Comparison of ENCODE assay signal across 11 cellular contexts in genomic region chr11:86063536-86063935, GRCh38. TPM values are rescaled to one million over a fixed set of nuclear protein-coding genes. Genes with fewer than 3 reads are reported as not detected.
A peak's percentile ranks its signal among the peaks of the same experiment; 100 is the strongest.
DNase-seq lines count a peak whose midpoint lies in the region; ATAC-seq and TF ChIP-seq lines count a peak whose summit lies in the region.
"Had no signal": no experiment of that assay in that cellular context is flagged by ENCODE, and none has a peak within 500 bp of the region (broad histone marks: within the 10 kb centered on the region; RNA-seq: fewer than 3 reads in every experiment).

No MANE protein-coding gene starts in this region.

- ATAC-seq in stimulated activated naive CD8-positive, alpha-beta T cell treated with anti-CD3 and anti-CD28 coated beads, Interleukin-15, Interleukin-2, amounts not matched to agents 100 U/mL and 50 U/mL, for 24 hours: no peak

- no peaks in the 10 kb centered on the region for H3K27me3 ChIP-seq in mesenchymal stem cell (ENCODE audit: control insufficient read depth in 1 of 2, insufficient read depth in 1 of 2, low read length in 2 of 2)

- no peak for DNase-seq in stimulated activated naive CD8-positive, alpha-beta T cell treated with anti-CD3 and anti-CD28 coated beads, Interleukin-15, Interleukin-2, amounts not matched to agents 100 U/mL and 50 U/mL, for 24 hours
- peak; percentile 52 for DNase-seq in mesenchymal stem cell
- DNase-seq in stimulated activated CD4-positive, alpha-beta T cell treated with anti-CD3 and anti-CD28 coated beads, Interleukin-4, amount 100 ng/mL, for 1 hour: no peak
- DNase-seq in NCI-H187 (lab: John Stamatoyannopoulos, UW): no peak
- DNase-seq in SKM-1 treated with dmso at 0.1 percent for 144 hours (lab: John Stamatoyannopoulos, UW; ENCODE audit: unreplicated experiment): no peak
- DNase-seq in SK-N-DZ (ENCODE audit: low spot score): no peak
- DNase-seq: NCI-H510A had no signal

- no peak overlapping the region for H2BK5ac ChIP-seq in mesenchymal stem cell (ENCODE audit: low read depth, low read length, poor library complexity, severe bottlenecking)

- H2BK12ac ChIP-seq in mesenchymal stem cell (ENCODE audit: low read length in 2 of 2): no peak overlapping the region

- H3K4me3 Mint-ChIP-seq in stimulated activated naive CD8-positive, alpha-beta T cell treated with anti-CD3 and anti-CD28 coated beads, Interleukin-15, Interleukin-2, amounts not matched to agents 100 ng/mL and 50 ng/mL, for 24 hours: peak overlapping the region; percentile 96
- peak overlapping the region in 4 of 5 experiments; percentile 64 to 97 (median 72) for H3K4me3 Mint-ChIP-seq in brain

- peak overlapping the region in 1 of 2 experiments; percentile 97 for H3K4me3 ChIP-seq in mesenchymal stem cell (ENCODE audit: insufficient read depth in 1 of 2, low read depth in 1 of 2, low read length in 2 of 2)
- H3K4me3 ChIP-seq: prostate gland had no signal

- H3K4ac ChIP-seq in mesenchymal stem cell (ENCODE audit: low read depth in 1 of 2, low read length in 2 of 2): no peak overlapping the region

- no peaks in the 10 kb centered on the region for H3K9me3 Mint-ChIP-seq in stimulated activated naive CD8-positive, alpha-beta T cell treated with anti-CD3 and anti-CD28 coated beads, Interleukin-15, Interleukin-2, amounts not matched to agents 100 ng/mL and 50 ng/mL, for 24 hours
- peaks cover 0 to 6% (median 4%) of the 10 kb centered on the region in 5 experiments for H3K9me3 Mint-ChIP-seq in brain

- no peaks in the 10 kb centered on the region for H3K9me3 ChIP-seq in mesenchymal stem cell (ENCODE audit: control insufficient read depth, low read length)
- H3K9me3 ChIP-seq: prostate gland had no signal

- no peak overlapping the region for H3K4me2 ChIP-seq in mesenchymal stem cell (ENCODE audit: low read length, poor library complexity, severe bottlenecking)

- H3K27ac ChIP-seq in mesenchymal stem cell (ENCODE audit: low read length, poor library complexity, severe bottlenecking): no peak overlapping the region
- H3K27ac ChIP-seq: C4-2B had no signal

- H3K4me1 ChIP-seq in mesenchymal stem cell (ENCODE audit: control insufficient read depth, insufficient read depth, low read depth, low read length): peaks cover 4% of the 10 kb centered on the region

- no peak overlapping the region for H2AK5ac ChIP-seq in mesenchymal stem cell (ENCODE audit: low read length, severe bottlenecking)

- H3K4me1 Mint-ChIP-seq in stimulated activated naive CD8-positive, alpha-beta T cell treated with anti-CD3 and anti-CD28 coated beads, Interleukin-15, Interleukin-2, amounts not matched to agents 100 ng/mL and 50 ng/mL, for 24 hours (ENCODE audit: low read depth): peaks cover 75% of the 10 kb centered on the region
- H3K4me1 Mint-ChIP-seq in brain: peaks cover 80% of the 10 kb centered on the region

- TF ChIP-seq CTCF in brain (conservative IDR thresholded peaks at IDR 0.05): no peak

- H3K9ac ChIP-seq in mesenchymal stem cell (ENCODE audit: low read length): peak overlapping the region; percentile 86

- peak overlapping the region; percentile 89 for H3K27ac Mint-ChIP-seq in stimulated activated naive CD8-positive, alpha-beta T cell treated with anti-CD3 and anti-CD28 coated beads, Interleukin-15, Interleukin-2, amounts not matched to agents 100 ng/mL and 50 ng/mL, for 24 hours
- H3K27ac Mint-ChIP-seq in brain: peak overlapping the region in 1 of 5 experiments; percentile 2

- no peak overlapping the region for H3K18ac ChIP-seq in mesenchymal stem cell (ENCODE audit: low read depth in 1 of 2, low read length in 2 of 2)

- no peak overlapping the region for H4K91ac ChIP-seq in mesenchymal stem cell (ENCODE audit: low read length)

- no peak overlapping the region for H4K8ac ChIP-seq in mesenchymal stem cell (ENCODE audit: low read length)

- H3K23ac ChIP-seq in mesenchymal stem cell (ENCODE audit: low read length in 2 of 2): no peak overlapping the region

- no peak overlapping the region for H2AFZ ChIP-seq in mesenchymal stem cell (ENCODE audit: low read depth, low read length)

- H3K79me1 ChIP-seq in mesenchymal stem cell (replicated peaks; ENCODE audit: low read length, poor library complexity, severe bottlenecking): no peaks in the 10 kb centered on the region

- WGBS in mesenchymal stem cell: no CpG with 5 or more reads among the region's 1 CpG

- no peak overlapping the region for H2BK120ac ChIP-seq in mesenchymal stem cell (ENCODE audit: low read depth, low read length)

- no peak overlapping the region for H3K14ac ChIP-seq in mesenchymal stem cell (ENCODE audit: low read length in 2 of 2)

- H3K36me3 ChIP-seq in mesenchymal stem cell (ENCODE audit: control insufficient read depth in 1 of 2, insufficient read depth in 2 of 2, low read depth in 1 of 2, low read length in 2 of 2): no peaks in the 10 kb centered on the region
- H3K36me3 ChIP-seq: prostate gland had no signal

- H3K27me3 Mint-ChIP-seq in stimulated activated naive CD8-positive, alpha-beta T cell treated with anti-CD3 and anti-CD28 coated beads, Interleukin-15, Interleukin-2, amounts not matched to agents 100 ng/mL and 50 ng/mL, for 24 hours: no peaks in the 10 kb centered on the region
- peaks cover 11% of the 10 kb centered on the region for H3K27me3 Mint-ChIP-seq in brain

- no peak overlapping the region for H2BK15ac ChIP-seq in mesenchymal stem cell (ENCODE audit: low read depth, poor library complexity, severe bottlenecking)

- H3K36me3 Mint-ChIP-seq in stimulated activated naive CD8-positive, alpha-beta T cell treated with anti-CD3 and anti-CD28 coated beads, Interleukin-15, Interleukin-2, amounts not matched to agents 100 ng/mL and 50 ng/mL, for 24 hours (ENCODE audit: low read depth): peaks cover 64% of the 10 kb centered on the region
- H3K36me3 Mint-ChIP-seq in brain: peaks cover 34% of the 10 kb centered on the region

RNA-seq across cellular contexts. Expression of gene PICALM, which starts 5.3 kb away (rescaled TPM):
- 109 TPM for polyA plus RNA-seq in brain (ENCODE audit: insufficient read depth, low read depth, low replicate concordance)
- polyA plus RNA-seq in mesenchymal stem cell (2013, experiment 1 of 2): 136 TPM
- polyA plus RNA-seq in mesenchymal stem cell (2013, experiment 2 of 2): 139 TPM
- 59.8 and 73.2 TPM in 2 replicates for polyA plus RNA-seq in SK-N-DZ (2014; cell fraction: cytosol; rRNA removed)
- 35.7 and 77.3 TPM in 2 replicates for polyA plus RNA-seq in SK-N-DZ (2014; cell fraction: nucleus; rRNA removed)
